22 cellular contexts compared by ENCODE assay signal in genomic region chr4:99832854-99833253, GRCh38. TPM values are rescaled to one million over a fixed set of nuclear protein-coding genes. Genes with fewer than 3 reads are reported as not detected.
A peak's percentile ranks its signal among the peaks of the same experiment; 100 is the strongest.
DNase-seq lines count a peak whose midpoint lies in the region; ATAC-seq and TF ChIP-seq lines count a peak whose summit lies in the region.
"Had no signal": no experiment of that assay in that cellular context is flagged by ENCODE, and none has a peak within 500 bp of the region (broad histone marks: within the 10 kb centered on the region; RNA-seq: fewer than 3 reads in every experiment).

No MANE protein-coding gene starts in this region.

- no peak overlapping the region for H2AK9ac ChIP-seq in IMR-90 (replicated peaks; ENCODE audit: low read depth, low read length, poor library complexity)

- dilution Hi-C loops in IMR-90 (cut with HindIII; ENCODE audit: low sequenced_read_pairs, unreplicated experiment), result no loop called here

- H2AK5ac ChIP-seq in IMR-90 (ENCODE audit: low read depth, low read length), result no peak overlapping the region

- no peak overlapping the region for H3K27ac Mint-ChIP-seq in nephron progenitor cell
- H3K27ac Mint-ChIP-seq: CD4-positive, alpha-beta T cell; H9 had no signal

- no peak overlapping the region for H4K5ac ChIP-seq in IMR-90 (ENCODE audit: low read depth, low read length)

- H3K9me3 ChIP-seq in IMR-90 (ENCODE audit: control insufficient read depth, insufficient read depth, low read length) (no peaks in the 10 kb centered on the region), esophagus muscularis mucosa (no peaks in the 10 kb centered on the region), neutrophil (no peaks in the 10 kb centered on the region), tibial nerve (no peaks in the 10 kb centered on the region), left lung (no peaks in the 10 kb centered on the region)
- H3K9me3 ChIP-seq: BLaER1, MG63 had no signal

- no CpG with 5 or more reads among the region's 2 CpGs for WGBS in IMR-90 (ENCODE audit: extremely low coverage in 2 of 2, insufficient read length in 1 of 2), 2 experiments
- 29% methylated on average over 2 of the region's 2 CpGs for WGBS in esophagus muscularis mucosa
- 39 to 43% methylated on average over 2 of the region's 2 CpGs for WGBS in tibial nerve, 2 donors

- no peak overlapping the region for H2BK15ac ChIP-seq in IMR-90 (ENCODE audit: low read depth, low read length)

- H3K4me3 Mint-ChIP-seq in nephron progenitor cell, result no peak overlapping the region
- H3K4me3 Mint-ChIP-seq: CD4-positive, alpha-beta T cell; H9 had no signal

- DNase-seq in IMR-90, result no peak
- no peak for DNase-seq in esophagus muscularis mucosa (ENCODE audit: extremely low spot score)
- no peak for DNase-seq in tibial nerve (ENCODE audit: low spot score in 2 of 2)
- no peak for DNase-seq in left lung
- no peak for DNase-seq in nephron progenitor cell
- DNase-seq in NAMALWA (ENCODE audit: low spot score), result no peak
- DNase-seq: ACHN; CD4-positive, alpha-beta T cell; GM23248; H9; KG1; MG63; NCI-H2029; NCI-H446 treated with DMSO at 0.1 percent for 48 hours; NCI-H526; NCI-H82; NK-92 treated with Interleukin-12 subunit alpha and Interleukin-12 subunit beta, amount 100 ng/mL, for 24 hours; SHP77 had no signal

- TF ChIP-seq EP300 in esophagus muscularis mucosa (IDR thresholded peaks at IDR 0.05), result no peak
- TF ChIP-seq EP300 in tibial nerve (IDR thresholded peaks at IDR 0.05), result no peak

- H3K27me3 ChIP-seq in IMR-90 (ENCODE audit: control insufficient read depth, insufficient read depth, low read length), result 0 out of 2 replicates have a peak, but pooled peaks cover 2% of the 10 kb centered on the region
- H3K27me3 ChIP-seq in esophagus muscularis mucosa, result no peaks in the 10 kb centered on the region
- no peaks in the 10 kb centered on the region for H3K27me3 ChIP-seq in neutrophil
- H3K27me3 ChIP-seq in tibial nerve, result no peaks in the 10 kb centered on the region
- no peaks in the 10 kb centered on the region for H3K27me3 ChIP-seq in left lung
- H3K27me3 ChIP-seq: BLaER1, MG63 had no signal

- H2BK120ac ChIP-seq in IMR-90 (ENCODE audit: low read depth, low read length), result no peak overlapping the region

- H3K79me1 ChIP-seq in IMR-90 (ENCODE audit: low read depth in 1 of 2, low read length in 2 of 2), result no peaks in the 10 kb centered on the region

- H3K27ac ChIP-seq in IMR-90 (ENCODE audit: insufficient read depth, low read length) (no peak overlapping the region), esophagus muscularis mucosa (replicated peaks in 1 of 4) (peak overlapping the region in 3 of 4 donors; percentile 19 to 55 (median 33)), neutrophil (peak overlapping the region; percentile 32), tibial nerve (no peak overlapping the region), left lung (no peak overlapping the region)
- H3K27ac ChIP-seq: BLaER1, GM23248, RWPE1 had no signal

- H3K27me3 Mint-ChIP-seq in nephron progenitor cell (ENCODE audit: low read depth, poor library complexity), result peaks cover 13% of the 10 kb centered on the region
- H3K27me3 Mint-ChIP-seq: CD4-positive, alpha-beta T cell had no signal

- no TSS peak for BruUV-seq in IMR-90 (replicated peaks; lab: Mats Ljungman, UMichigan)

- TF ChIP-seq RAD21 in IMR-90 (IDR thresholded peaks at IDR 0.05; ENCODE audit: low read length), result no peak

- no peak overlapping the region for H2BK5ac ChIP-seq in IMR-90 (ENCODE audit: low read depth, low read length, poor library complexity, severe bottlenecking)

- no peak overlapping the region for H4K91ac ChIP-seq in IMR-90 (ENCODE audit: insufficient read depth, low read depth, low read length)

- H3K4ac ChIP-seq in IMR-90 (ENCODE audit: low read depth, low read length), result no peak overlapping the region

- no peak overlapping the region for H2AFZ ChIP-seq in IMR-90 (replicated peaks; ENCODE audit: low read length, poor library complexity)
- H2AFZ ChIP-seq: GM23248 had no signal

- H3K9ac ChIP-seq in IMR-90 (ENCODE audit: low read depth, low read length), result no peak overlapping the region
- H3K9ac ChIP-seq: BLaER1, GM23248 had no signal

- no peak overlapping the region for H2BK20ac ChIP-seq in IMR-90 (ENCODE audit: low read depth, low read length)

- CTCF ChIA-PET in IMR-90 (lab: Yijun Ruan, JAX), result no interaction called here

- H3K4me1 ChIP-seq in IMR-90 (ENCODE audit: control insufficient read depth, insufficient read depth, low read length) (no peaks in the 10 kb centered on the region), esophagus muscularis mucosa (peaks cover 0 to 21% (median 19%) of the 10 kb centered on the region in 4 donors), neutrophil (ENCODE audit: control insufficient read depth in 1 of 2, insufficient read depth in 1 of 2, low read depth in 1 of 2, low read length in 1 of 2) (peaks cover under 1 to 5% of the 10 kb centered on the region in 2 experiments), tibial nerve (no peaks in the 10 kb centered on the region), left lung (peaks cover 0 to 4% of the 10 kb centered on the region in 2 donors)
- H3K4me1 ChIP-seq: BLaER1 had no signal

- no peaks in the 10 kb centered on the region for H3K9me1 ChIP-seq in IMR-90 (ENCODE audit: insufficient read depth, low read length)

- H3K9me3 Mint-ChIP-seq in nephron progenitor cell, result no peaks in the 10 kb centered on the region
- H3K9me3 Mint-ChIP-seq: CD4-positive, alpha-beta T cell; H9 had no signal

- no peaks in the 10 kb centered on the region for H3K4me1 Mint-ChIP-seq in nephron progenitor cell
- H3K4me1 Mint-ChIP-seq: H9 had no signal

- TF ChIP-seq POLR2A in IMR-90 (IDR thresholded peaks at IDR 0.05; ENCODE audit: low read depth, low read length), result no peak
- no peak for TF ChIP-seq POLR2A in esophagus muscularis mucosa (IDR thresholded peaks at IDR 0.05; ENCODE audit: low read depth)
- TF ChIP-seq POLR2A in tibial nerve (IDR thresholded peaks at IDR 0.05), result no peak

- H3K14ac ChIP-seq in IMR-90 (replicated peaks; ENCODE audit: low read depth, low read length), result no peak overlapping the region

- H3K4me3 ChIP-seq in IMR-90 (ENCODE audit: insufficient read depth, low read depth, low read length), result no peak overlapping the region
- H3K4me3 ChIP-seq in esophagus muscularis mucosa, result no peak overlapping the region
- H3K4me3 ChIP-seq in neutrophil (ENCODE audit: low read depth in 1 of 2, low read length in 1 of 2), result no peak overlapping the region
- no peak overlapping the region for H3K4me3 ChIP-seq in tibial nerve
- H3K4me3 ChIP-seq in left lung, result no peak overlapping the region
- H3K4me3 ChIP-seq: BLaER1, GM23248, MG63 had no signal

- H3K36me3 ChIP-seq in IMR-90 (ENCODE audit: control insufficient read depth, insufficient read depth, low read length) (no peaks in the 10 kb centered on the region), esophagus muscularis mucosa (no peaks in the 10 kb centered on the region), neutrophil (peaks cover 28% of the 10 kb centered on the region), tibial nerve (no peaks in the 10 kb centered on the region), left lung (peaks cover 0 to 14% of the 10 kb centered on the region in 2 donors)
- H3K36me3 ChIP-seq: BLaER1, MG63 had no signal

- no peak overlapping the region for H4K8ac ChIP-seq in IMR-90 (ENCODE audit: low read depth in 2 of 2, low read length in 2 of 2)

- ATAC-seq in IMR-90 (ENCODE audit: low read depth), result peak; percentile 25
- no peak for ATAC-seq in left lung

- intact Hi-C loops in IMR-90 (cut with micrococcal nuclease), result loop anchor here (5.0 kb wide), 1 partner anchor 114 kb away; the partner anchor contains the start of gene DNAJB14
- intact Hi-C loops in esophagus muscularis mucosa (cut with DNase I), result no loop called here
- intact Hi-C loops in left lung (cut with DNase I), result no loop called here

- POLR2A ChIA-PET in IMR-90 (lab: Charles Lee; ENCODE audit: unreplicated experiment), result no interaction called here

- no peak overlapping the region for H3K56ac ChIP-seq in IMR-90 (ENCODE audit: extremely low read depth, insufficient read depth, low read length)

- no peaks in the 10 kb centered on the region for H3K36me3 Mint-ChIP-seq in nephron progenitor cell (ENCODE audit: low read depth)

- H3K23ac ChIP-seq in IMR-90 (ENCODE audit: low read depth, low read length), result no peak overlapping the region

- no peak overlapping the region; the same call in 1 of the 2 replicates for H3K4me2 ChIP-seq in IMR-90 (ENCODE audit: low read depth, low read length)
- H3K4me2 ChIP-seq: BLaER1 had no signal

- no peak overlapping the region for H3K18ac ChIP-seq in IMR-90 (ENCODE audit: low read depth, low read length)

- in situ Hi-C loops in IMR-90 (cut with MboI; ENCODE audit: low sequenced_read_pairs), result no loop called here

- TF ChIP-seq CTCF in IMR-90 (conservative IDR thresholded peaks at IDR 0.05; ENCODE audit: low read depth, low read length) (no peak), esophagus muscularis mucosa (IDR thresholded peaks at IDR 0.05) (no peak), neutrophil (IDR thresholded peaks at IDR 0.05) (no peak), tibial nerve (IDR thresholded peaks at IDR 0.05) (no peak), left lung (IDR thresholded peaks at IDR 0.05) (no peak), nephron progenitor cell (IDR thresholded peaks at IDR 0.05) (no peak)

- no peaks in the 10 kb centered on the region for H4K20me1 ChIP-seq in IMR-90 (ENCODE audit: insufficient read depth, low read length)
- H4K20me1 ChIP-seq: BLaER1 had no signal

TF ChIP-seq in IMR-90, 13 proteins besides CTCF, POLR2A, EP300 and RAD21 (continues in another document):
- TF ChIP-seq BHLHE40 (IDR thresholded peaks at IDR 0.05; ENCODE audit: low read depth, low read length), result no peak
- TF ChIP-seq NFE2L2 (IDR thresholded peaks at IDR 0.05; ENCODE audit: low read depth, low read length), result no peak
- TF ChIP-seq SMC3 (IDR thresholded peaks at IDR 0.05; ENCODE audit: low read depth, low read length), result no peak
- TF ChIP-seq MXI1 (IDR thresholded peaks at IDR 0.05; ENCODE audit: borderline replicate concordance, low read depth, low read length), result no peak
- no peak for TF ChIP-seq RFX5 (IDR thresholded peaks at IDR 0.05; ENCODE audit: low read depth, low read length)
- no peak for TF ChIP-seq MAZ (IDR thresholded peaks at IDR 0.05; ENCODE audit: borderline replicate concordance, low read depth, low read length)

RNA-seq across cellular contexts. Expression of gene DAPP1, which starts 16.2 kb away (rescaled TPM):
- not detected in 2 replicates for total RNA-seq in IMR-90 (2012; rRNA removed)
- not detected in 2 replicates for polyA plus RNA-seq in IMR-90 (2012; rRNA removed)
- not detected in 2 replicates for polyA plus RNA-seq in IMR-90 (2012; cell fraction: cytosol; rRNA removed)
- polyA plus RNA-seq in IMR-90 (2012; cell fraction: nucleus; rRNA removed; ENCODE audit: low replicate concordance), result not detected in 2 replicates
- 1 to 10 TPM in 2 of 4 donors, under 1 TPM in 2; 0.86 to 2.5 (median 1.1) TPM for total RNA-seq in esophagus muscularis mucosa
- total RNA-seq in tibial nerve, result 1 to 10 TPM in 3 of 4 donors, under 1 TPM in 1; 0.42 to 4.2 (median 1.2) TPM
- total RNA-seq in left lung, result 10 to 100 TPM in 1 of 2 donors, 1 to 10 TPM in 1; 4.1 to 11.9 TPM
- total RNA-seq: GM23248, H9, SK-MEL-5 had no signal
- polyA plus RNA-seq: GM23248 had no signal

Comparison
In these comparisons a context has a peak if more than half of its experiments do, and no peak if none do; other contexts are left out.
1. H3K27ac ChIP-seq: peak in esophagus muscularis mucosa (3 of 4) and neutrophil (single experiment); none in IMR-90 (single experiment), tibial nerve (0 of 4) and left lung (0 of 2).